Comparison of ENCODE assay signal across 8 cellular contexts in genomic region chr11:130002846-130003716, GRCh38.
A peak's percentile ranks its signal among the peaks of the same experiment; 100 is the strongest.
DNase-seq lines count a peak whose midpoint lies in the region; ATAC-seq and TF ChIP-seq lines count a peak whose summit lies in the region.

No MANE protein-coding gene starts in this region.

- peak overlapping the region; percentile 100 for H3K27ac ChIP-seq in C4-2B

- no peak for TF ChIP-seq CTCF in C4-2B (conservative IDR thresholded peaks at IDR 0.05)

- ATAC-seq in GM19372 (IDR thresholded peaks at IDR 0.05; ENCODE audit: low read depth, unreplicated experiment) (peak; percentile 67), HG03521 (IDR thresholded peaks at IDR 0.05; ENCODE audit: unreplicated experiment) (peak; percentile 73)

- DNase-seq in NCI-H69 (lab: John Stamatoyannopoulos, UW): peak; percentile 99
- DNase-seq in activated CD4-positive, alpha-beta T cell treated with anti-CD3 and anti-CD28 coated beads, Interleukin-2, amount 50 U/mL, for 1 hour: peak; percentile 87
- DNase-seq in dedifferentiated amniotic fluid mesenchymal stem cell (ENCODE audit: extremely low spot score): peak; percentile 99
- DNase-seq in left kidney (ENCODE audit: low read depth, low spot score): peak; percentile 99
- peak; percentile 88 for DNase-seq in stimulated activated CD4-positive, alpha-beta T cell treated with anti-CD3 and anti-CD28 coated beads, Interleukin-1b, Interleukin-23, amount 100 ng/mL, for 48 hours

Comparison
In these comparisons a context has a peak if more than half of its experiments do, and no peak if none do; other contexts are left out.
1. Peak in every context shown above with its lines: DNase-seq, ATAC-seq and H3K27ac ChIP-seq.